Comparison of ENCODE assay signal across 22 cellular contexts in the genomic region with DNA sequence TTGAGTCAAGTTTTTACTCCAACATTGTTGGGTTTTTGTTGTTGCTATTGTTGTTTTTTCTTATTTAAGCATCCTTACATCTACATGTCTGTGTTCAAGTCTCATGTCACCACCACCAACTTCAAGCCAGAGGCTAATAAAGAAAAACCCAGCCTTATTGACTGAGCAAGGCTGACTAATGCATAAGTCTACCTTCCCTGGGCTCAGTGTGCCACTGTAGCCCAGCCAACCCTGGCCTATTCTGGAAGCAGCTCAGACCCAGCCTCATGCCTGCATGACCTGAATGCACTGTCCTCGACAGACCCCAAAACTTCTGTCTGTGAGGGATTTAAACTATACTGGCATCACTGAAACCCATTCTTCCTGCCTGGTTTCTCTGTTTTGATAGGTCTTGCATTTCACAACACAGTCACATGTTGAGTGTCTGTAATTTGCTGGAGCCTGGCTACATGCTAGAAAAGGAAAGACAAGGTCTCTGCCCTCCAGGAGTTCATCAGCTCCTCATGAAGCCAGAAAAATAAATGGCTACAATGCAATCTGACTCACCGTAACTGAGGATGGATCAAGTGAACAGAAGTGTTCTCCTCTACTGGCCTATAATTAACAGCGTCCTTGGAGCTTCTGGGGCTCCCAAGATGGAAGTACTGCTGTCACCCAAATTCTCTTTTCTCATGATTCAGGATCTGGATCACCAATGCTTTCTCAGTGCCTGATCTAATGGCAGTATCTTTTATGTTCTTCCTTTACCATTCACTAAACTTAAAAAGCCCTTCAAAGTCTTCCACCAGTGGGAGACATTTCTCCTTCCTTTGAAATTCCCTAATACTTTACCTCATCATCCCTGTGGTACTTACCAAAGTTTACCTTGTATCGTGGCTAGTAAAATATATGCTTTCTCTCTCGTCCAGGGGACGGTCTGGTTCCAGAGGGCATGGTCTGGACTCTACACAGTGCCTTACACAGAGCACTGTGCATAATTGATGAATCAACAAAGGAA.
DNase-seq lines count a peak whose midpoint lies in the region; ATAC-seq and TF ChIP-seq lines count a peak whose summit lies in the region.
"Had no signal": no experiment of that assay in that cellular context is flagged by ENCODE, and none has a peak within 500 bp of the region (broad histone marks: within the 10 kb centered on the region; RNA-seq: fewer than 3 reads in every experiment).

No MANE protein-coding gene starts in this region.

- no peaks in the 10 kb centered on the region for H3K9me2 ChIP-seq in HCT116 (ENCODE audit: insufficient read depth)

- BruUV-seq in HCT116 (replicated peaks; lab: Mats Ljungman, UMichigan), result no TSS peak

- peaks cover 88 to 99% of the 10 kb centered on the region in 2 experiments for H3K4me1 ChIP-seq in HCT116 (ENCODE audit: control insufficient read depth in 1 of 2, insufficient read depth in 2 of 2, low read length in 2 of 2)
- H3K4me1 ChIP-seq: heart right ventricle, prostate gland, transverse colon had no signal

- no peak for DNase-seq in HCT116 (ENCODE audit: low read depth, low spot score)
- peak; percentile 45 for DNase-seq in fibroblast of gingiva (ENCODE audit: low read depth)
- peak; percentile 41 for DNase-seq in skeletal muscle cell (ENCODE audit: low read depth)
- no peak for DNase-seq in NCI-H2196 (lab: John Stamatoyannopoulos, UW; ENCODE audit: unreplicated experiment)
- DNase-seq: activated CD4-positive, alpha-beta T cell treated with anti-CD3 and anti-CD28 coated beads for 1 hour; activated CD8-positive, alpha-beta memory T cell treated with anti-CD3 and anti-CD28 coated beads, Interleukin-2, amount 10 ng/mL, durations not matched to agents 7 days and 5 days; activated effector memory CD4-positive, alpha-beta T cell treated with Interleukin-2 at 50 U/mL for 16 hours; amygdala; cortex of kidney; heart right ventricle; islet precursor cell; Kasumi-1; natural killer cell; NCI-H1436; NCI-H446; T-helper 9 cell; transverse colon had no signal

- 0 out of 2 replicates have a peak, but pooled peaks have one; percentile 9 for ATAC-seq in HCT116
- no peak for ATAC-seq in GM18909 (IDR thresholded peaks at IDR 0.05; ENCODE audit: poor library complexity, unreplicated experiment)
- ATAC-seq in GM18520 (IDR thresholded peaks at IDR 0.05; ENCODE audit: unreplicated experiment), result no peak
- ATAC-seq: activated CD8-positive, alpha-beta memory T cell treated with anti-CD3 and anti-CD28 coated beads, Interleukin-2, amount 10 ng/mL, durations not matched to agents 7 days and 5 days; heart right ventricle; natural killer cell had no signal

- H3K4me3 ChIP-seq in HCT116 (replicated peaks in 1 of 2; ENCODE audit: low read depth in 1 of 2, low read length in 2 of 2) (no peak overlapping the region), skeletal muscle cell (ENCODE audit: low read depth, low read length) (no peak overlapping the region)
- H3K4me3 ChIP-seq: heart right ventricle, prostate gland, SK-N-MC, transverse colon had no signal

- no peaks in the 10 kb centered on the region for H4K20me1 ChIP-seq in HCT116 (ENCODE audit: insufficient read depth)

- no peaks in the 10 kb centered on the region for H3K9me3 ChIP-seq in HCT116 (ENCODE audit: control insufficient read depth in 1 of 2, insufficient read depth in 1 of 2, low read depth in 1 of 2, low read length in 2 of 2)
- H3K9me3 ChIP-seq: heart right ventricle, prostate gland, transverse colon had no signal

- TF ChIP-seq CTCF in HCT116 (IDR thresholded peaks at IDR 0.05 in 2 of 3, conservative IDR thresholded peaks at IDR 0.05 in 1 of 3; ENCODE audit: borderline replicate concordance in 1 of 3, insufficient read depth in 1 of 3, low read depth in 2 of 3, low read length in 2 of 3) (peak in 1 of 3 experiments; percentile 40; a peak in 2 of 6 replicates), VCaP (conservative IDR thresholded peaks at IDR 0.05) (peak; percentile 24)

- POLR2A ChIA-PET in HCT116 (lab: Charles Lee), result interaction anchor here (0.6 to 2.7 kb wide), 13 partner anchors 10 to 195 kb away, joined by 3 to 26 read pairs (median 4); no protein-coding TSS in a partner anchor

- H3K27ac ChIP-seq in HCT116 (ENCODE audit: low read depth, low read length), result peak overlapping the region; percentile 99
- H3K27ac ChIP-seq in VCaP, result no peak overlapping the region
- H3K27ac ChIP-seq: heart right ventricle, prostate gland, SK-N-MC, transverse colon had no signal

- no peak for TF ChIP-seq POLR2A in HCT116 (IDR thresholded peaks at IDR 0.05; ENCODE audit: borderline replicate concordance, extremely low read depth, insufficient read depth, insufficient read length)

- H2AFZ ChIP-seq in HCT116 (ENCODE audit: low read depth, low read length, poor library complexity, severe bottlenecking), result no peak overlapping the region

- no peaks in the 10 kb centered on the region for H3K27me3 ChIP-seq in HCT116 (ENCODE audit: insufficient read depth, low read length)
- H3K27me3 ChIP-seq: transverse colon had no signal

- H3K79me2 ChIP-seq in HCT116 (ENCODE audit: insufficient read depth, low read length), result peaks cover 100% of the 10 kb centered on the region

- peaks cover 2 to 58% of the 10 kb centered on the region in 2 experiments; a peak in 3 of 4 replicates for H3K36me3 ChIP-seq in HCT116 (ENCODE audit: control insufficient read depth in 1 of 2, insufficient read depth in 2 of 2, low read length in 2 of 2)
- H3K36me3 ChIP-seq: heart right ventricle, prostate gland, transverse colon had no signal

- TF ChIP-seq RAD21 in HCT116 (IDR thresholded peaks at IDR 0.05; ENCODE audit: low read depth), result 0 out of 2 replicates have a peak, but pooled peaks have one; percentile 25

- H3K4me2 ChIP-seq in HCT116 (ENCODE audit: low read length), result peak overlapping the region; percentile 62

- intact Hi-C loops in HCT116 (cut with micrococcal nuclease), result no loop called here

- peak overlapping the region; percentile 63 for H3K9ac ChIP-seq in HCT116 (ENCODE audit: low read length)

- RAD21 ChIA-PET in HCT116 (lab: Charles Lee; ENCODE audit: low non-redundant PET in 1 of 2, low total read pairs in 2 of 2, uncharacterized antibody in 2 of 2, unreplicated experiment in 2 of 2), result no interaction called here

- CTCF ChIA-PET in HCT116 (lab: Charles Lee), result interaction anchor here (0.8 to 2.4 kb wide), 3 partner anchors 10 to 203 kb away, joined by 3 to 7 read pairs (median 3); no protein-coding TSS in a partner anchor

TF ChIP-seq in HCT116, 20 proteins besides CTCF, POLR2A, EP300 and RAD21:
- TF ChIP-seq, protein P1, sequence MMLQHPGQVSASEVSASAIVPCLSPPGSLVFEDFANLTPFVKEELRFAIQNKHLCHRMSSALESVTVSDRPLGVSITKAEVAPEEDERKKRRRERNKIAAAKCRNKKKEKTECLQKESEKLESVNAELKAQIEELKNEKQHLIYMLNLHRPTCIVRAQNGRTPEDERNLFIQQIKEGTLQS (IDR thresholded peaks at IDR 0.05), result no peak
- TF ChIP-seq, protein P2, sequence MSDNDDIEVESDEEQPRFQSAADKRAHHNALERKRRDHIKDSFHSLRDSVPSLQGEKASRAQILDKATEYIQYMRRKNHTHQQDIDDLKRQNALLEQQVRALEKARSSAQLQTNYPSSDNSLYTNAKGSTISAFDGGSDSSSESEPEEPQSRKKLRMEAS (IDR thresholded peaks at IDR 0.05), result peak; percentile 34; the same call in 1 of the 2 replicates
- TF ChIP-seq YY1 (IDR thresholded peaks at IDR 0.05; ENCODE audit: extremely low read depth, insufficient replicate concordance, low read depth, low read length), result peak; percentile 13
- TF ChIP-seq JUND (IDR thresholded peaks at IDR 0.05), result 0 out of 2 replicates have a peak, but pooled peaks have one; percentile 33
- TF ChIP-seq POLR2AphosphoS5 (IDR thresholded peaks at IDR 0.05; ENCODE audit: low read depth, low read length), result peak; percentile 40
- TF ChIP-seq CEBPB (IDR thresholded peaks at IDR 0.05; ENCODE audit: low read depth), result no peak; the same call in 1 of the 2 replicates

Comparison
In these comparisons a context has a peak if more than half of its experiments do, and no peak if none do; other contexts are left out.
1. DNase-seq: peak in fibroblast of gingiva (single experiment) and skeletal muscle cell (single experiment); none in HCT116 (single experiment) and NCI-H2196 (single experiment).